ENCODE assay signal across 20 cellular contexts in the genomic region with DNA sequence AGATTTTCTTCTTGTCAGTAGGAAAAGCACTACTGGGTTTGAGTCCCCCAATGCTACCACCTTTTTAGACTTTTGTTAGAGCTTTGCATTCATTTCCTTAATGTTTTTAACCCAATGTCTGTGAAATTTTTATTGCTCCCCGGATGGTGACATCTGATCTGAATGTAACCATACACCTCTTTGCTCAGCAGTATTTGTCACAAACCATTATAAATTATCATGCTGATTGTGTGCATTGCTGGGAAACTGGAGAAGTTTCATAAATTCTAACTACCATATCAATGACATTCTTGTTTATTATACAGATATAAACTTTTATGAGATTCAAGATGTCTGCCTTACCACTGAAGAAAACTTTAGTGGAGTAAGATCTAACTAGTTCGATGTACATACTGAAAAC. TPM values are rescaled to one million over a fixed set of nuclear protein-coding genes. Genes with fewer than 3 reads are reported as not detected.
A peak's percentile ranks its signal among the peaks of the same experiment; 100 is the strongest.
DNase-seq lines count a peak whose midpoint lies in the region; ATAC-seq and TF ChIP-seq lines count a peak whose summit lies in the region.
"Had no signal": no experiment of that assay in that cellular context is flagged by ENCODE, and none has a peak within 500 bp of the region (broad histone marks: within the 10 kb centered on the region; RNA-seq: fewer than 3 reads in every experiment).

No MANE protein-coding gene starts in this region.

- H3K9ac ChIP-seq in IMR-90 (ENCODE audit: low read depth, low read length) (peak overlapping the region; percentile 14; the same call in 1 of the 2 replicates), adipocyte (ENCODE audit: low read length) (peak overlapping the region; percentile 55)

- intact Hi-C loops in IMR-90 (cut with micrococcal nuclease) = no loop called here
- intact Hi-C loops in esophagus squamous epithelium (cut with DNase I) = loop anchor here (10.0 kb wide), 1 partner anchor 131 kb away; no protein-coding TSS in a partner anchor

- H2AK9ac ChIP-seq in IMR-90 (replicated peaks; ENCODE audit: low read depth, low read length, poor library complexity) = no peak overlapping the region

- in situ Hi-C loops in IMR-90 (cut with MboI; ENCODE audit: low sequenced_read_pairs) = loop anchor here (25.0 kb wide), 2 partner anchors 586 to 786 kb away; no protein-coding TSS in a partner anchor

- H3K79me1 ChIP-seq in IMR-90 (ENCODE audit: low read depth in 1 of 2, low read length in 2 of 2) = peaks cover 18 to 57% of the 10 kb centered on the region in 2 experiments

- H3K4me3 ChIP-seq in IMR-90 (ENCODE audit: insufficient read depth, low read depth, low read length) (no peak overlapping the region), adipocyte (ENCODE audit: low read length) (peak overlapping the region; percentile 51), osteoblast (ENCODE audit: insufficient read depth, low read length) (no peak overlapping the region), esophagus squamous epithelium (peak overlapping the region in 1 of 4 donors; percentile 26)
- H3K4me3 ChIP-seq: spleen had no signal

- ATAC-seq in IMR-90 (ENCODE audit: low read depth) = peak; percentile 25
- no peak for ATAC-seq in HG03460 (IDR thresholded peaks at IDR 0.05; ENCODE audit: unreplicated experiment)
- ATAC-seq: WTC11 had no signal

- peak overlapping the region; percentile 25; the same call in 1 of the 2 replicates for H3K27ac ChIP-seq in IMR-90 (ENCODE audit: insufficient read depth, low read length)
- peak overlapping the region; percentile 61 for H3K27ac ChIP-seq in osteoblast (ENCODE audit: low read depth, low read length)
- no peak overlapping the region for H3K27ac ChIP-seq in esophagus squamous epithelium

- CTCF ChIA-PET in IMR-90 (lab: Yijun Ruan, JAX) = no interaction called here

- no peak overlapping the region for H2AFZ ChIP-seq in IMR-90 (replicated peaks; ENCODE audit: low read length, poor library complexity)
- no peak overlapping the region for H2AFZ ChIP-seq in osteoblast (ENCODE audit: low read length)

- dilution Hi-C loops in IMR-90 (cut with HindIII; ENCODE audit: low sequenced_read_pairs, unreplicated experiment) = no loop called here

- no peak overlapping the region for H3K56ac ChIP-seq in IMR-90 (ENCODE audit: extremely low read depth, insufficient read depth, low read length)

- H4K5ac ChIP-seq in IMR-90 (ENCODE audit: low read depth, low read length) = peak overlapping the region; percentile 31; the same call in 1 of the 2 replicates

- peaks cover 100% of the 10 kb centered on the region for H3K79me2 ChIP-seq in osteoblast (ENCODE audit: insufficient read depth, low read length)

- TF ChIP-seq CTCF in IMR-90 (conservative IDR thresholded peaks at IDR 0.05; ENCODE audit: low read depth, low read length) (no peak), osteoblast (IDR thresholded peaks at IDR 0.05; ENCODE audit: extremely low read depth, low read depth, low read length) (no peak), esophagus squamous epithelium (IDR thresholded peaks at IDR 0.05) (no peak)

- no peak overlapping the region for H2BK15ac ChIP-seq in IMR-90 (ENCODE audit: low read depth, low read length)

- H2AK5ac ChIP-seq in IMR-90 (ENCODE audit: low read depth, low read length) = no peak overlapping the region

- peak overlapping the region; percentile 69; the same call in 1 of the 2 replicates for H3K14ac ChIP-seq in IMR-90 (replicated peaks; ENCODE audit: low read depth, low read length)

- H2BK5ac ChIP-seq in IMR-90 (ENCODE audit: low read depth, low read length, poor library complexity, severe bottlenecking) = peak overlapping the region; percentile 66

- DNase-seq in NCI-H1436 treated with DMSO at 0.1 percent for 48 hours (lab: John Stamatoyannopoulos, UW) (peak; percentile 19), NCI-H1436 (lab: John Stamatoyannopoulos, UW) (no peak), IMR-90 (no peak), adipocyte (ENCODE audit: low read depth) (peak; percentile 68), osteoblast (ENCODE audit: insufficient read length, low spot score, missing footprints) (no peak), esophagus squamous epithelium (lab: John Stamatoyannopoulos, UW) (no peak), putamen (ENCODE audit: low spot score) (no peak)
- DNase-seq: activated CD4-positive, alpha-beta memory T cell treated with anti-CD3 and anti-CD28 coated beads, Interleukin-2, amount 10 ng/mL, durations not matched to agents 7 days and 5 days; activated naive CD4-positive, alpha-beta T cell treated with Interleukin-2 at 50 U/mL for 16 hours; C1 segment of cervical spinal cord; central memory CD4-positive, alpha-beta T cell; GDM1; GOT3; Karpas-422; naive B cell; NCI-H1694; SHP77 treated with DMSO at 0.1 percent for 48 hours; spleen had no signal

- H3K23ac ChIP-seq in IMR-90 (ENCODE audit: low read depth, low read length) = peak overlapping the region; percentile 73; the same call in 1 of the 2 replicates

- POLR2A ChIA-PET in IMR-90 (lab: Charles Lee; ENCODE audit: unreplicated experiment) = no interaction called here

- H3K18ac ChIP-seq in IMR-90 (ENCODE audit: low read depth, low read length) = peak overlapping the region; percentile 57; the same call in 1 of the 2 replicates

- H3K4ac ChIP-seq in IMR-90 (ENCODE audit: low read depth, low read length) = peak overlapping the region; percentile 6; the same call in 1 of the 2 replicates

- H4K8ac ChIP-seq in IMR-90 (ENCODE audit: low read depth in 2 of 2, low read length in 2 of 2) = peak overlapping the region in 1 of 2 experiments; percentile 11; a peak in 1 of 4 replicates

- H3K36me3 ChIP-seq in IMR-90 (ENCODE audit: control insufficient read depth, insufficient read depth, low read length) = peaks cover 10% of the 10 kb centered on the region
- H3K36me3 ChIP-seq in adipocyte (ENCODE audit: control insufficient read depth, insufficient read depth, low read length, severe bottlenecking) = peaks cover 79% of the 10 kb centered on the region
- peaks cover 77% of the 10 kb centered on the region for H3K36me3 ChIP-seq in osteoblast (ENCODE audit: insufficient read depth, low read length)
- H3K36me3 ChIP-seq in esophagus squamous epithelium = peaks cover 0 to 14% (median 0%) of the 10 kb centered on the region in 3 donors

- BruUV-seq in IMR-90 (replicated peaks; lab: Mats Ljungman, UMichigan) = no TSS peak

- H3K4me1 ChIP-seq in IMR-90 (ENCODE audit: control insufficient read depth, insufficient read depth, low read length) = peaks cover 9% of the 10 kb centered on the region
- peaks cover 78% of the 10 kb centered on the region for H3K4me1 ChIP-seq in adipocyte (ENCODE audit: control insufficient read depth, insufficient read depth, low read length)
- H3K4me1 ChIP-seq in osteoblast (ENCODE audit: insufficient read depth, low read length) = peaks cover 52% of the 10 kb centered on the region
- H3K4me1 ChIP-seq in esophagus squamous epithelium = peaks cover 0 to 47% (median 8%) of the 10 kb centered on the region in 3 donors

- H4K20me1 ChIP-seq in IMR-90 (ENCODE audit: insufficient read depth, low read length) (no peaks in the 10 kb centered on the region), osteoblast (ENCODE audit: insufficient read depth, low read length) (peaks cover 16% of the 10 kb centered on the region)

- 0 out of 2 replicates have a peak, but pooled peaks cover 4% of the 10 kb centered on the region for H3K9me1 ChIP-seq in IMR-90 (ENCODE audit: insufficient read depth, low read length)

- no peak for TF ChIP-seq RAD21 in IMR-90 (IDR thresholded peaks at IDR 0.05; ENCODE audit: low read length)

- H4K91ac ChIP-seq in IMR-90 (ENCODE audit: insufficient read depth, low read depth, low read length) = no peak overlapping the region

- no peak overlapping the region for H2BK120ac ChIP-seq in IMR-90 (ENCODE audit: low read depth, low read length)

- H2BK20ac ChIP-seq in IMR-90 (ENCODE audit: low read depth, low read length) = no peak overlapping the region

- no CpG with 5 or more reads among the region's 2 CpGs for WGBS in IMR-90 (ENCODE audit: extremely low coverage in 2 of 2, insufficient read length in 1 of 2), 2 experiments
- WGBS in esophagus squamous epithelium, 2 donors = 66 to 73% methylated on average over 2 of the region's 2 CpGs

- H3K27me3 ChIP-seq in IMR-90 (ENCODE audit: control insufficient read depth, insufficient read depth, low read length) = no peaks in the 10 kb centered on the region
- H3K27me3 ChIP-seq in adipocyte (replicated peaks; ENCODE audit: control insufficient read depth, insufficient read depth, low read length) = no peaks in the 10 kb centered on the region
- no peaks in the 10 kb centered on the region for H3K27me3 ChIP-seq in osteoblast (ENCODE audit: insufficient read depth, low read length)
- H3K27me3 ChIP-seq in esophagus squamous epithelium = no peaks in the 10 kb centered on the region

- H3K9me3 ChIP-seq in IMR-90 (ENCODE audit: control insufficient read depth, insufficient read depth, low read length) (no peaks in the 10 kb centered on the region), adipocyte (ENCODE audit: control insufficient read depth, low read length) (no peaks in the 10 kb centered on the region), osteoblast (ENCODE audit: low read depth, low read length) (no peaks in the 10 kb centered on the region), esophagus squamous epithelium (no peaks in the 10 kb centered on the region)
- H3K9me3 ChIP-seq: spleen had no signal

- TF ChIP-seq POLR2A in IMR-90 (IDR thresholded peaks at IDR 0.05; ENCODE audit: low read depth, low read length) (no peak), esophagus squamous epithelium (IDR thresholded peaks at IDR 0.05) (no peak)

- H3K4me2 ChIP-seq in IMR-90 (ENCODE audit: low read depth, low read length) = peak overlapping the region; percentile 65
- peak overlapping the region; percentile 29 for H3K4me2 ChIP-seq in osteoblast (ENCODE audit: insufficient read depth, low read length)

TF ChIP-seq in IMR-90, 13 proteins besides CTCF, POLR2A, EP300 and RAD21 (continues in another document):
- TF ChIP-seq CHD1 (IDR thresholded peaks at IDR 0.05; ENCODE audit: low read depth, low read length) = no peak
- TF ChIP-seq RFX5 (IDR thresholded peaks at IDR 0.05; ENCODE audit: low read depth, low read length) = no peak
- no peak for TF ChIP-seq MAZ (IDR thresholded peaks at IDR 0.05; ENCODE audit: borderline replicate concordance, low read depth, low read length)
- TF ChIP-seq MXI1 (IDR thresholded peaks at IDR 0.05; ENCODE audit: borderline replicate concordance, low read depth, low read length) = no peak

RNA-seq across cellular contexts. Expression of a gene that starts 8.5 kb away (rescaled TPM):
- 191 and 227 TPM in 2 replicates for total RNA-seq in IMR-90 (2012; rRNA removed)
- 87.5 and 108 TPM in 2 replicates for polyA plus RNA-seq in IMR-90 (2012; rRNA removed)
- 35.8 and 44.6 TPM in 2 replicates for polyA plus RNA-seq in IMR-90 (2012; cell fraction: cytosol; rRNA removed)
- polyA plus RNA-seq in IMR-90 (2012; cell fraction: nucleus; rRNA removed; ENCODE audit: low replicate concordance) = 31.3 and 126 TPM in 2 replicates
- 173 and 200 TPM in 2 replicates for total RNA-seq in osteoblast
- total RNA-seq in esophagus squamous epithelium = 10 to 100 TPM in 2 of 4 donors, 1 to 10 TPM in 2; 3.1 to 27.7 (median 12.0) TPM

Comparison
In these comparisons a context has a peak if more than half of its experiments do, and no peak if none do; other contexts are left out.
1. DNase-seq: peak in NCI-H1436 treated with DMSO at 0.1 percent for 48 hours (single experiment) and adipocyte (single experiment); none in NCI-H1436 (single experiment), IMR-90 (single experiment), osteoblast (single experiment), esophagus squamous epithelium (single experiment) and putamen (single experiment).
2. H3K27ac ChIP-seq: peak in IMR-90 (single experiment) and osteoblast (single experiment); none in esophagus squamous epithelium (0 of 4).